ENCODE assay signal across 1 cellular context in genomic region chr1:90412563-90412962, GRCh38.
TF ChIP-seq lines count a peak whose summit lies in the region.

No MANE protein-coding gene starts in this region.

TF ChIP-seq in GM23338, 12 proteins besides CTCF, POLR2A, EP300 and RAD21 (continued from another document):
- TF ChIP-seq EZH2 (IDR thresholded peaks at IDR 0.05; ENCODE audit: low read depth, unreplicated experiment) (no peak), POLR2AphosphoS5 (IDR thresholded peaks at IDR 0.05; ENCODE audit: low read depth) (no peak)
TF ChIP-seq in GM23338: peak in this region for 0.
